Comparison of ENCODE assay signal across 8 cellular contexts in genomic region chr16:51982715-51983680, GRCh38.
DNase-seq lines count a peak whose midpoint lies in the region; ATAC-seq, FAIRE-seq and TF ChIP-seq lines count a peak whose summit lies in the region.

No MANE protein-coding gene starts in this region.

- no peaks in the 10 kb centered on the region for H3K9me3 ChIP-seq in Caco-2
- H3K9me3 ChIP-seq in neural cell (ENCODE audit: low read length): no peaks in the 10 kb centered on the region

- H2AFZ ChIP-seq in neural cell (ENCODE audit: low read depth, low read length): no peak overlapping the region

- in situ Hi-C loops in SK-MEL-5 (cut with HindIII; ENCODE audit: low pct_unique_long_range_greater_than_20kb, low sequenced_read_pairs): no loop called here

- no peak overlapping the region for H3K4me2 ChIP-seq in neural cell (ENCODE audit: low read length)

- FAIRE-seq in GM19239 (lab: Jason Lieb, UNC): peak; percentile 61

- no peaks in the 10 kb centered on the region for H3K79me2 ChIP-seq in neural cell (replicated peaks; ENCODE audit: insufficient read depth, low read length)

- TF ChIP-seq CTCF in Caco-2 (IDR thresholded peaks at IDR 0.05; ENCODE audit: insufficient read depth in 1 of 2, low read depth in 1 of 2, low read length in 1 of 2, severe bottlenecking in 1 of 2, unreplicated experiment in 1 of 2): peak; percentile 71 to 82
- TF ChIP-seq CTCF in neural cell (IDR thresholded peaks at IDR 0.05; ENCODE audit: poor library complexity, severe bottlenecking): peak; percentile 94
- no peak for TF ChIP-seq CTCF in lower leg skin (IDR thresholded peaks at IDR 0.05)

- no peaks in the 10 kb centered on the region for H3K36me3 Mint-ChIP-seq in Caco-2 (ENCODE audit: insufficient read depth, unreplicated experiment)

- no peaks in the 10 kb centered on the region for H3K9me3 Mint-ChIP-seq in Caco-2 (ENCODE audit: unreplicated experiment)

- no peaks in the 10 kb centered on the region for H3K9me2 ChIP-seq in neural cell (ENCODE audit: insufficient read depth, low read length)

- CTCF ChIA-PET in Caco-2 (lab: Charles Lee): interaction anchor here (0.7 to 1.0 kb wide), 2 partner anchors 165 to 1176 kb away, joined by 3 to 4 read pairs; no protein-coding TSS in a partner anchor

- H3F3A ChIP-seq in neural cell (ENCODE audit: insufficient read depth, low read length, poor library complexity, severe bottlenecking): no peaks in the 10 kb centered on the region

- H3K36me3 ChIP-seq in Caco-2 (ENCODE audit: control insufficient read depth, insufficient read depth, low read length): no peaks in the 10 kb centered on the region
- H3K36me3 ChIP-seq in neural cell (ENCODE audit: insufficient read depth, low read length): no peaks in the 10 kb centered on the region

- 31 to 32% methylated on average over 11 of the region's 11 CpGs for WGBS in lower leg skin, 2 donors

- BruUV-seq in Caco-2 (replicated peaks; lab: Mats Ljungman, UMichigan): no TSS peak

- H4K20me1 ChIP-seq in neural cell (ENCODE audit: insufficient read depth): no peaks in the 10 kb centered on the region

- no peak overlapping the region for H3K4me3 Mint-ChIP-seq in Caco-2 (ENCODE audit: unreplicated experiment)

- no peaks in the 10 kb centered on the region for H3K4me1 ChIP-seq in Caco-2

- H3K27me3 ChIP-seq in Caco-2 (replicated peaks; ENCODE audit: control insufficient read depth, insufficient read depth, low read length) (no peaks in the 10 kb centered on the region; the same call in 1 of the 2 replicates), neural cell (ENCODE audit: insufficient read depth, low read depth, low read length) (no peaks in the 10 kb centered on the region)

- intact Hi-C loops in Caco-2 (cut with micrococcal nuclease; ENCODE audit: unreplicated experiment): loop anchor here (1.0 to 5.0 kb wide), 3 partner anchors 165 to 1039 kb away; no protein-coding TSS in a partner anchor
- intact Hi-C loops in lower leg skin (cut with DNase I; ENCODE audit: low total_unique reads): no loop called here

- ATAC-seq in esophagus mucosa (peak; percentile 70), HG03039 (IDR thresholded peaks at IDR 0.05; ENCODE audit: unreplicated experiment) (no peak)

- H3K27ac Mint-ChIP-seq in Caco-2 (ENCODE audit: unreplicated experiment): no peak overlapping the region

- H3K27me3 Mint-ChIP-seq in Caco-2 (ENCODE audit: insufficient read depth, unreplicated experiment): peaks cover 5% of the 10 kb centered on the region

- TF ChIP-seq EP300 in neural cell (conservative IDR thresholded peaks at IDR 0.05; ENCODE audit: poor library complexity, severe bottlenecking): no peak

- TF ChIP-seq RAD21 in neural cell (conservative IDR thresholded peaks at IDR 0.05): peak; percentile 96

- no peak overlapping the region for H3K4me3 ChIP-seq in Caco-2 (ENCODE audit: low read depth, low read length)
- H3K4me3 ChIP-seq in neural cell (ENCODE audit: low read length): no peak overlapping the region
- no peak overlapping the region for H3K4me3 ChIP-seq in lower leg skin (ENCODE audit: low read depth, poor library complexity, severe bottlenecking)

- no peaks in the 10 kb centered on the region for H3K4me1 Mint-ChIP-seq in Caco-2 (ENCODE audit: low read depth, unreplicated experiment)

- DNase-seq in Caco-2 (peak; percentile 38 to 76), GM19239 (ENCODE audit: insufficient read length, low spot score) (peak; percentile 16), NCI-H1092 (lab: John Stamatoyannopoulos, UW) (peak; percentile 79), SK-MEL-5 (ENCODE audit: low read depth, low spot score) (peak; percentile 75), lower leg skin (ENCODE audit: low spot score in 2 of 2) (no peak)

- H3K9ac ChIP-seq in neural cell (ENCODE audit: low read length): no peak overlapping the region

- H3K27ac ChIP-seq in neural cell (ENCODE audit: low read length): no peak overlapping the region

- no peak for TF ChIP-seq POLR2A in lower leg skin (IDR thresholded peaks at IDR 0.05)

- POLR2A ChIA-PET in Caco-2 (lab: Charles Lee): no interaction called here

TF ChIP-seq in neural cell, 6 proteins besides CTCF, POLR2A, EP300 and RAD21:
- peak; percentile 90 for TF ChIP-seq SMC3 (conservative IDR thresholded peaks at IDR 0.05; ENCODE audit: poor library complexity)
- TF ChIP-seq MXI1 (conservative IDR thresholded peaks at IDR 0.05; ENCODE audit: poor library complexity, severe bottlenecking): no peak
- no peak for TF ChIP-seq EZH2 (IDR thresholded peaks at IDR 0.05; ENCODE audit: borderline replicate concordance, insufficient read depth, low read length, poor library complexity, severe bottlenecking)

Comparison
In these comparisons a context has a peak if more than half of its experiments do, and no peak if none do; other contexts are left out.
1. DNase-seq: peak in Caco-2 (2 of 2), GM19239 (single experiment), NCI-H1092 (single experiment) and SK-MEL-5 (single experiment); none in lower leg skin (0 of 2).
2. CTCF ChIP-seq: peak in Caco-2 (2 of 2) and neural cell (single experiment); none in lower leg skin (0 of 3).